In genomic region chr19:49591731-49592485, GRCh38 we compare ENCODE assay signal across 1 cellular context.
TF ChIP-seq lines count a peak whose summit lies in the region.

No MANE protein-coding gene starts in this region.

TF ChIP-seq in HEK293, 187 proteins besides CTCF, POLR2A, EP300 and RAD21 (continued from another document and continues in another):
- TF ChIP-seq ZNF518A (tag by site-specific recombination; conservative IDR thresholded peaks at IDR 0.05; ENCODE audit: low read depth) (no peak), ZNF121 (tag by site-specific recombination; IDR thresholded peaks at IDR 0.05) (no peak), ZSCAN16 (tag by site-specific recombination; IDR thresholded peaks at IDR 0.05) (no peak), KLF7 (tag by site-specific recombination; IDR thresholded peaks at IDR 0.05; ENCODE audit: borderline replicate concordance) (no peak), ZNF530 (tag by site-specific recombination; IDR thresholded peaks at IDR 0.05; ENCODE audit: low read depth) (no peak), TSHZ1 (tag by site-specific recombination; IDR thresholded peaks at IDR 0.05; ENCODE audit: borderline replicate concordance) (no peak), ZFP3 (tag by site-specific recombination; IDR thresholded peaks at IDR 0.05; ENCODE audit: low read depth) (no peak), ZNF658 (tag by site-specific recombination; IDR thresholded peaks at IDR 0.05) (no peak), ZNF223 (tag by site-specific recombination; IDR thresholded peaks at IDR 0.05) (no peak), ZNF626 (tag by site-specific recombination; IDR thresholded peaks at IDR 0.05) (no peak), ZNF639 (tag by site-specific recombination; IDR thresholded peaks at IDR 0.05) (no peak), ZNF513 (tag by site-specific recombination; IDR thresholded peaks at IDR 0.05) (no peak), SP2 (tag by site-specific recombination; IDR thresholded peaks at IDR 0.05) (peak; percentile 49), ZNF341 (tag by site-specific recombination; IDR thresholded peaks at IDR 0.05; ENCODE audit: low read depth) (peak; percentile 21; the same call in 1 of the 2 replicates), ZNF843 (tag by site-specific recombination; IDR thresholded peaks at IDR 0.05) (peak; percentile 40; the same call in 1 of the 2 replicates), GFI1B (tag by site-specific recombination; IDR thresholded peaks at IDR 0.05) (no peak), PRDM10 (tag by site-specific recombination; IDR thresholded peaks at IDR 0.05) (peak; percentile 76), ZBTB21 (tag by site-specific recombination; IDR thresholded peaks at IDR 0.05) (no peak), ZNF549 (tag by site-specific recombination; IDR thresholded peaks at IDR 0.05) (no peak), ZBTB11 (tag by site-specific recombination; conservative IDR thresholded peaks at IDR 0.05; ENCODE audit: low read depth) (peak; percentile 94), ZNF621 (tag by site-specific recombination; IDR thresholded peaks at IDR 0.05) (no peak), ZBTB44 (tag by site-specific recombination; IDR thresholded peaks at IDR 0.05) (peak; percentile 87), ZNF404 (tag by site-specific recombination; IDR thresholded peaks at IDR 0.05) (no peak), ZNF423 (tag by site-specific recombination; IDR thresholded peaks at IDR 0.05) (no peak), KLF8 (tag by site-specific recombination; IDR thresholded peaks at IDR 0.05) (peak; percentile 82), ZFP37 (tag by site-specific recombination; IDR thresholded peaks at IDR 0.05) (0 out of 2 replicates have a peak, but pooled peaks have one; percentile 48), REPIN1 (tag by site-specific recombination; IDR thresholded peaks at IDR 0.05; ENCODE audit: low read depth) (no peak), ZNF488 (tag by site-specific recombination; IDR thresholded peaks at IDR 0.05) (no peak), ZNF837 (tag by site-specific recombination; IDR thresholded peaks at IDR 0.05) (no peak), GLI4 (tag by site-specific recombination; IDR thresholded peaks at IDR 0.05) (no peak), PRDM1 (tag by site-specific recombination; IDR thresholded peaks at IDR 0.05) (no peak), ZNF785 (tag by site-specific recombination; IDR thresholded peaks at IDR 0.05) (no peak), ZNF2 (tag by site-specific recombination; IDR thresholded peaks at IDR 0.05) (no peak), AEBP2 (tag by site-specific recombination; IDR thresholded peaks at IDR 0.05; ENCODE audit: borderline replicate concordance) (no peak), GLIS2 (tag by site-specific recombination; IDR thresholded peaks at IDR 0.05) (peak; percentile 88)
